8 cellular contexts compared by ENCODE assay signal in the genomic region with DNA sequence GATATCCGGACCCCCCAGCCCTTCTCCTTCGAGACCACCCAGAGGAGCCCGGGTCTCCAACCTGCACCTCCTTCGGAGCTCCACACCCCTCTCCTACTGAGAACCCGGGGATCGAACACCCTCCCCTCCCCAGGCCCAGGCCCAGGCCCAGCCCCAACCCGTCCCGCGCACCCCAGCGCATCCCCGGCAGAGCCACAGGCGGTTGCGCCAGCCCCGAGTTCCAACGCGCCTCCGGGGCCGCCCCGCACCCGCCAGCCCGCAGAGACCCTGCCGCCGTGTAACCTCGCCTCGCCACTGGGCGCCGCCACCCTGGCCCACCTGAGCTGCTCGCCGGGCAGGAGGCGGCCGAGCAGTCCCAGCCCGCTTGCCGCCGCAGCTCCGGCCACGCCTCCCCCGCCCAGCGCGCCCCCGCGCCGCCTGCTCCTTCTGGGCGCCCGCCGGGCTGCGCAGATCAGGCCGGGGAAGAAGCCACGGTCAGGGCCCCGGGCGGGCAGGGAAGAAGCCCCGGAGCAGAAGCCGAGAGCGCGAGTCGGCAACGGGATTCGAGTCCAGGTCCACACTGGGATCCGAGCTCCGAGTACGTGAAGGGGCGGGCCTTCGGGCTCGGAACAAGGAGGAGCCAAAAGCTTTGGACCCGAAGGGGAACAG. TPM values are rescaled to one million over a fixed set of nuclear protein-coding genes. Genes with fewer than 3 reads are reported as not detected.
DNase-seq lines count a peak whose midpoint lies in the region; ATAC-seq and TF ChIP-seq lines count a peak whose summit lies in the region.

MBOAT7 (minus strand) TSS at position 561 of the 648 bp plus-strand sequence. CDS start 1,072 bp downstream, outside the sequence.

- POLR2A ChIA-PET in activated CD8-positive, alpha-beta T cell treated with anti-CD3 and anti-CD28 coated beads for 36 hours (lab: Charles Lee): interaction anchor here (0.7 to 18.7 kb wide), 8 partner anchors 17 to 260 kb away, joined by 3 to 419 read pairs (median 4); partner anchors contain the start of genes LENG1, LENG8 and RPS9

- H3K4me3 ChIP-seq in retinal pigment epithelial cell (ENCODE audit: low read length): peak within 1 kb of the TSS; percentile 79

- ATAC-seq in GM19395 (IDR thresholded peaks at IDR 0.05; ENCODE audit: unreplicated experiment) (peak; percentile 19), HG03442 (IDR thresholded peaks at IDR 0.05; ENCODE audit: unreplicated experiment) (peak; percentile 12)
- ATAC-seq in activated CD8-positive, alpha-beta T cell treated with anti-CD3 and anti-CD28 coated beads for 36 hours: peak; percentile 0

- no peaks in the 10 kb centered on the region for H3K27me3 Mint-ChIP-seq in activated CD8-positive, alpha-beta T cell treated with anti-CD3 and anti-CD28 coated beads for 36 hours

- peak within 1 kb of the TSS; percentile 95 for H3K27ac Mint-ChIP-seq in activated CD8-positive, alpha-beta T cell treated with anti-CD3 and anti-CD28 coated beads for 36 hours

- peaks cover 28% of the 10 kb centered on the region for H3K36me3 Mint-ChIP-seq in activated CD8-positive, alpha-beta T cell treated with anti-CD3 and anti-CD28 coated beads for 36 hours (ENCODE audit: low read depth)

- DNase-seq in DMS153 treated with DMSO at 0.1 percent for 48 hours (lab: John Stamatoyannopoulos, UW; ENCODE audit: unreplicated experiment) (peak; percentile 74), cardiac septum (ENCODE audit: low spot score) (no peak), retinal pigment epithelial cell (ENCODE audit: low read depth) (no peak), pons (ENCODE audit: low spot score) (no peak), EL (no peak)
- no peak for DNase-seq in activated CD8-positive, alpha-beta T cell treated with anti-CD3 and anti-CD28 coated beads for 36 hours

- CTCF ChIA-PET in activated CD8-positive, alpha-beta T cell treated with anti-CD3 and anti-CD28 coated beads for 36 hours (lab: Charles Lee): interaction anchor here (0.7 to 4.1 kb wide), 15 partner anchors 10 to 179 kb away, joined by 3 to 22 read pairs (median 5); partner anchors contain the start of gene LENG1

- intact Hi-C loops in activated CD8-positive, alpha-beta T cell treated with anti-CD3 and anti-CD28 coated beads for 36 hours (cut with micrococcal nuclease): no loop called here
- intact Hi-C loops in cardiac septum (cut with DNase I): no loop called here

- peak within 1 kb of the TSS; percentile 75 for H3K4me3 Mint-ChIP-seq in activated CD8-positive, alpha-beta T cell treated with anti-CD3 and anti-CD28 coated beads for 36 hours

- H3K4me1 Mint-ChIP-seq in activated CD8-positive, alpha-beta T cell treated with anti-CD3 and anti-CD28 coated beads for 36 hours (ENCODE audit: low read depth): peaks cover 28% of the 10 kb centered on the region

- no peak for TF ChIP-seq CTCF in activated CD8-positive, alpha-beta T cell treated with anti-CD3 and anti-CD28 coated beads for 36 hours (IDR thresholded peaks at IDR 0.05)
- peak; percentile 27 for TF ChIP-seq CTCF in retinal pigment epithelial cell (conservative IDR thresholded peaks at IDR 0.05; ENCODE audit: low read depth, low read length)

- no peaks in the 10 kb centered on the region for H3K9me3 Mint-ChIP-seq in activated CD8-positive, alpha-beta T cell treated with anti-CD3 and anti-CD28 coated beads for 36 hours

RNA-seq across cellular contexts. Expression of gene MBOAT7, which starts in this region (rescaled TPM):
- 10 to 100 TPM; 53.8 to 55.4 TPM for total RNA-seq in activated CD8-positive, alpha-beta T cell treated with anti-CD3 and anti-CD28 coated beads for 36 hours
- total RNA-seq in cardiac septum: 24.3 TPM
